In the genomic region with DNA sequence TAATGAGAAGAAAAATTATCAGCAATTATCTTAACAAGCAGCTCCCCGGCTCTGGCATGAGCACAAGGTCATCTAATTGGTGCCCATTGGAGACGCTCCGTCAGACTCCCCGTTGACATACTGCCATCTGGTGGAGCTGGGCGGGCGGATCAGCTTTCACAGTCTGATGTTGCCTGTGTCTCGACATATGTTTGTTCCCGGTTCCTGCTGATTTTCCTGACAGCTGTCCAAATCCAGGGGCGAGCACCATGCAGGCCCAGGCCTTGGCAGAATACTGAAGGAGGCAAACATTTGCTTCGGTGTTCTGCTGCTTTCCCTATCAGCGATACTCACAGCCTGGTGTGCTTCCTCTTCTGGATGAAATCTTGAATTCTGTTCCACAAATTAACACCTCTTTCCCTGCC, we compare ENCODE assay signal across 8 cellular contexts. TPM values are rescaled to one million over a fixed set of nuclear protein-coding genes. Genes with fewer than 3 reads are reported as not detected.
DNase-seq lines count a peak whose midpoint lies in the region; ATAC-seq, FAIRE-seq and TF ChIP-seq lines count a peak whose summit lies in the region.

No MANE protein-coding gene starts in this region.

- FAIRE-seq in A549 (lab: Jason Lieb, UNC), result no peak

- TF ChIP-seq POLR2A in A549 (IDR thresholded peaks at IDR 0.05; ENCODE audit: low read length), result no peak

- TF ChIP-seq CTCF in A549 (IDR thresholded peaks at IDR 0.05), result peak; percentile 79

- no peaks in the 10 kb centered on the region for H3K9me3 ChIP-seq in A549

- peak overlapping the region in 1 of 2 experiments; percentile 36; a peak in 1 of 6 replicates for H3K27ac ChIP-seq in A549

- peak overlapping the region; percentile 40; the same call in 2 of the 3 replicates for H3K4me2 ChIP-seq in A549

- POLR2A ChIA-PET in A549 (lab: Yijun Ruan, JAX), result interaction anchor here (0.9 to 1.1 kb wide), 2 partner anchors 52 to 54 kb away, joined by 3 read pairs; no protein-coding TSS in a partner anchor

- intact Hi-C loops in left colon (cut with DNase I, micrococcal nuclease), result loop anchor here in 1 of 2 donors (5.0 kb wide), 2 partner anchors 215 to 445 kb away; no protein-coding TSS in a partner anchor

- TF ChIP-seq RAD21 in A549 (conservative IDR thresholded peaks at IDR 0.05 in 1 of 2, IDR thresholded peaks at IDR 0.05 in 1 of 2), result peak; percentile 91 to 94

- H3K4me1 ChIP-seq in A549, result peaks cover 3% of the 10 kb centered on the region; the same call in 1 of the 3 replicates

- CTCF ChIA-PET in A549 (lab: Yijun Ruan, JAX), result interaction anchor here (0.6 to 3.4 kb wide), 37 partner anchors 8 to 448 kb away, joined by 3 to 17 read pairs (median 4); a partner anchor contains a TSS

- DNase-seq in A549 (ENCODE audit: low read depth in 1 of 2, low spot score in 1 of 2) (peak; percentile 64 to 73), NCI-H2227 treated with DMSO at 0.1 percent for 48 hours (lab: John Stamatoyannopoulos, UW) (peak; percentile 36), cerebellum (ENCODE audit: low spot score) (peak; percentile 27), left colon (peak; percentile 74 to 89)
- DNase-seq in activated CD4-positive, CD25-positive, alpha-beta regulatory T cell treated with anti-CD3 and anti-CD28 coated beads, Interleukin-2, amount 50 U/mL, for 72 hours, result peak; percentile 62
- DNase-seq in stimulated activated CD4-positive, alpha-beta T cell treated with anti-CD3 and anti-CD28 coated beads, Interleukin-2, amount 100 ng/mL, for 4 hours (ENCODE audit: low read depth), result peak; percentile 40

- 0% methylated on average over 11 of the region's 11 CpGs for WGBS in A549 (ENCODE audit: missing lambda C conversion rate)

- no peak for TF ChIP-seq EP300 in A549 (IDR thresholded peaks at IDR 0.05)

- H3K4me3 ChIP-seq in A549, result no peak overlapping the region

- peak; percentile 99 for ATAC-seq in A549
- peak; percentile 65 for ATAC-seq in GM18517 (IDR thresholded peaks at IDR 0.05; ENCODE audit: unreplicated experiment)
- peak; percentile 61 for ATAC-seq in HG03097 (IDR thresholded peaks at IDR 0.05; ENCODE audit: low FRiP score, unreplicated experiment)
- ATAC-seq in left colon, result peak; percentile 96

TF ChIP-seq in A549, 52 proteins besides CTCF, POLR2A, EP300 and RAD21:
- TF ChIP-seq NR3C1 (IDR thresholded peaks at IDR 0.05) (no peak), SMC3 (IDR thresholded peaks at IDR 0.05) (peak; percentile 94)

RNA-seq across cellular contexts. Expression of a gene that starts 43.8 kb away (rescaled TPM):
- polyA plus RNA-seq in A549 (2011; rRNA removed), result not detected in 2 replicates
- not detected in 2 replicates for polyA plus RNA-seq in A549 (2012; cell fraction: cytosol; rRNA removed)
- polyA plus RNA-seq in A549 (2012; cell fraction: nucleus; rRNA removed), result not detected in 2 replicates
- not detected in 3 replicates for polyA plus RNA-seq in A549 (2017; fragmentation: RNase III; extraction: RNeasy Plus Mini Kit Qiagen cat#74134 plus additional on column Dnase treatment)
- not detected in 2 replicates for polyA minus RNA-seq in A549 (2011; rRNA and poly(A)+ RNA removed)
- not detected for total RNA-seq in cerebellum
- total RNA-seq in left colon, result 10 to 100 TPM; 11.6 to 31.3 TPM

Comparison
In these comparisons a context has a peak if more than half of its experiments do, and no peak if none do; other contexts are left out.
1. DNase-seq: peak in every context shown above with its lines; median percentile 82 in left colon; 68 in A549; 62 in activated CD4-positive, CD25-positive, alpha-beta regulatory T cell treated with anti-CD3 and anti-CD28 coated beads, Interleukin-2, amount 50 U/mL, for 72 hours; 40 in stimulated activated CD4-positive, alpha-beta T cell treated with anti-CD3 and anti-CD28 coated beads, Interleukin-2, amount 100 ng/mL, for 4 hours; 36 in NCI-H2227 treated with DMSO at 0.1 percent for 48 hours; 27 in cerebellum.
2. RNA of a gene that starts 43.8 kb away (total RNA-seq): 11.6 to 31.3 TPM in left colon; not detected in cerebellum (single experiment); every median in the first group is over 10 times any median in the second.
3. Peak in every context shown above with its lines, with median percentiles within 50 percentile points of each other: ATAC-seq.